8 cellular contexts compared by ENCODE assay signal in genomic region chr20:10453241-10453640, GRCh38. TPM values are rescaled to one million over a fixed set of nuclear protein-coding genes. Genes with fewer than 3 reads are reported as not detected.
DNase-seq lines count a peak whose midpoint lies in the region; ATAC-seq and TF ChIP-seq lines count a peak whose summit lies in the region.

No MANE protein-coding gene starts in this region.

- H3K4me1 Mint-ChIP-seq in CD4-positive, CD25-positive, alpha-beta regulatory T cell = peaks cover 16 to 22% (median 19%) of the 10 kb centered on the region in 4 donors

- peak overlapping the region; percentile 84 to 90 (median 86) for H3K27ac Mint-ChIP-seq in CD4-positive, CD25-positive, alpha-beta regulatory T cell

- peak overlapping the region; percentile 19 for H3K4me3 ChIP-seq in CD4-positive, CD25-positive, alpha-beta regulatory T cell (ENCODE audit: low read depth, low read length)
- H3K4me3 ChIP-seq in hepatocyte = no peak overlapping the region

- no peak for TF ChIP-seq CTCF in hepatocyte (IDR thresholded peaks at IDR 0.05; ENCODE audit: poor library complexity)

- peaks cover 7% of the 10 kb centered on the region for H3K4me1 ChIP-seq in CD4-positive, CD25-positive, alpha-beta regulatory T cell (ENCODE audit: control insufficient read depth, insufficient read depth, low read length, poor library complexity, severe bottlenecking)
- no peaks in the 10 kb centered on the region for H3K4me1 ChIP-seq in hepatocyte (ENCODE audit: insufficient read depth)

- H3K79me2 ChIP-seq in hepatocyte = peaks cover 44% of the 10 kb centered on the region

- H3K27me3 Mint-ChIP-seq in CD4-positive, CD25-positive, alpha-beta regulatory T cell = no peaks in the 10 kb centered on the region

- peak overlapping the region; percentile 33 for H3K27ac ChIP-seq in CD4-positive, CD25-positive, alpha-beta regulatory T cell (ENCODE audit: insufficient read depth, low read length, poor library complexity, severe bottlenecking)
- no peak overlapping the region for H3K27ac ChIP-seq in hepatocyte

- H3K4me3 Mint-ChIP-seq in CD4-positive, CD25-positive, alpha-beta regulatory T cell = peak overlapping the region in 3 of 4 donors; percentile 2 to 39 (median 27)

- peaks cover 2% of the 10 kb centered on the region for H3K36me3 ChIP-seq in CD4-positive, CD25-positive, alpha-beta regulatory T cell (ENCODE audit: control insufficient read depth, insufficient read depth, low read length)
- H3K36me3 ChIP-seq in hepatocyte (replicated peaks; ENCODE audit: insufficient read depth, low read depth) = no peaks in the 10 kb centered on the region

- H3K9me3 Mint-ChIP-seq in CD4-positive, CD25-positive, alpha-beta regulatory T cell = peaks cover 0 to 9% (median 2%) of the 10 kb centered on the region in 7 donors

- DNase-seq in CD4-positive, CD25-positive, alpha-beta regulatory T cell = peak in 1 of 3 donors; percentile 61
- DNase-seq in SKM-1 treated with dmso at 0.1 percent for 144 hours (lab: John Stamatoyannopoulos, UW; ENCODE audit: unreplicated experiment) (peak; percentile 86), sciatic nerve (ENCODE audit: low spot score) (no peak), AG08396 (ENCODE audit: low spot score) (no peak), DMS 273 treated with DMSO at 0.1 percent for 48 hours (lab: John Stamatoyannopoulos, UW) (no peak), hepatocyte (ENCODE audit: low spot score) (no peak)

- intact Hi-C loops in sciatic nerve (cut with DNase I) = no loop called here

- H2AFZ ChIP-seq in hepatocyte = no peak overlapping the region

- H3K4me2 ChIP-seq in hepatocyte = no peak overlapping the region

- no peaks in the 10 kb centered on the region for H3K9me2 ChIP-seq in hepatocyte (replicated peaks; ENCODE audit: insufficient read depth)

- ATAC-seq in CD4-positive, CD25-positive, alpha-beta regulatory T cell (ENCODE audit: low read depth in 2 of 2) = peak; percentile 52 to 69
- peak; percentile 87 for ATAC-seq in GM19324 (IDR thresholded peaks at IDR 0.05; ENCODE audit: low FRiP score, unreplicated experiment)
- ATAC-seq in HG03159 (IDR thresholded peaks at IDR 0.05; ENCODE audit: unreplicated experiment) = peak; percentile 89
- ATAC-seq in sciatic nerve = peak; percentile 62

- WGBS in hepatocyte (ENCODE audit: low lambda C conversion rate, missing lambda C conversion rate) = 80% methylated on average over 5 of the region's 5 CpGs

- H3K36me3 Mint-ChIP-seq in CD4-positive, CD25-positive, alpha-beta regulatory T cell = peaks cover 13% of the 10 kb centered on the region

- H3K9me3 ChIP-seq in CD4-positive, CD25-positive, alpha-beta regulatory T cell (ENCODE audit: control insufficient read depth in 2 of 2, low read length in 2 of 2) = peaks cover 0 to 4% of the 10 kb centered on the region in 2 experiments
- no peaks in the 10 kb centered on the region for H3K9me3 ChIP-seq in hepatocyte (ENCODE audit: low read depth)

- no peaks in the 10 kb centered on the region for H4K20me1 ChIP-seq in hepatocyte (ENCODE audit: insufficient read depth, poor library complexity, severe bottlenecking)

- no peaks in the 10 kb centered on the region for H3K27me3 ChIP-seq in CD4-positive, CD25-positive, alpha-beta regulatory T cell (ENCODE audit: control insufficient read depth, insufficient read depth, low read length)
- H3K27me3 ChIP-seq in hepatocyte = no peaks in the 10 kb centered on the region

RNA-seq across cellular contexts. Expression of gene SLX4IP, which starts 18.1 kb away (rescaled TPM):
- 4.1 TPM for total RNA-seq in CD4-positive, CD25-positive, alpha-beta regulatory T cell
- polyA plus RNA-seq in CD4-positive, CD25-positive, alpha-beta regulatory T cell = 1 to 10 TPM; 1.5 to 2.5 (median 2.2) TPM
- total RNA-seq in sciatic nerve (4.6 TPM), hepatocyte (4.7 and 5.7 TPM in 2 replicates)
- polyA plus RNA-seq in hepatocyte = 2.9 TPM in 2 replicates

RNA-seq across cellular contexts. Expression of gene MKKS, which starts 19.2 kb away (rescaled TPM):
- total RNA-seq in CD4-positive, CD25-positive, alpha-beta regulatory T cell = 5.0 TPM
- polyA plus RNA-seq in CD4-positive, CD25-positive, alpha-beta regulatory T cell = 10 to 100 TPM; 26.6 to 37.2 (median 31.9) TPM
- total RNA-seq in sciatic nerve (15.0 TPM), hepatocyte (17.4 and 17.5 TPM in 2 replicates)
- 8.3 and 15.0 TPM in 2 replicates for polyA plus RNA-seq in hepatocyte
